In the genomic region with DNA sequence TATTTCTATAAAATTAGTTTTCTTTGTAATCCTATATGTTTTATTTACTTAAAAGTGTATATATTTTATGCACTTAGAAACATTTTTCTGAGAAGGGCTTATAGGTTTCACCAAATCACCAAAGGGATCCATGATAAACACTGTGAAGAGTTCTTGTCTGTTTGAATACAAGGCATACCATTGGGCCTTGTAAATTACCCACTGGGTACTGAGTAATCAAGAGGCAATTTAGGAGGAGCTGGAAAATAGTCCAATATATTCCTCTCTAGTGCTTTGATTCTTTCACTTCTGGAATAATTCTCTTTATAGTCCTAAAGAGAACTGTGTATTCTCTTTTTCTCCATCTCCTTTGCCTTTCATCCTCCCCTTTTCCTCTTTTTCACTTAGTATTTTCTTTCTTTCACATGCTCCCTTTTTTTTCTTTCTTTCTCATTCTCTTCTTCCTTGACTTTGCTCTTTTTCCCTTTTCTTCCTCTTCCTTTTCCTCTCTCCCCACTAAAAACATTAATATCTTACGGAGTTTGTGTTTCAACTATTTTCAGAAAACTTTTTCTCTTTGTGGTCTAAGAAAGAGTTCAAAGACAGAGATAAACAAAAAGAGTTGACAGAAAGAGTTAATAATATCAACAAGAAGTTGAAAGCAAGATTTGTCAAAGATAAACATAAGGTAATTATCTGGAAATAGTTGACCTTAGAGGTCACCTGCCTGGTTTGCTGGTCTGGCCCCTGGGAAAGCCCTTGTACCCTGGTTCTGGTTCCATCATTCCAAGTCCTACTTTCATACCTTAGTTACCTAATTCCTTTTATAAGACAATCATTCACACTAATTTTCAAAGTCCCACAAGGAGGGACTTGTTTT, we compare ENCODE assay signal across 16 cellular contexts.
DNase-seq lines count a peak whose midpoint lies in the region; ATAC-seq and TF ChIP-seq lines count a peak whose summit lies in the region.
"Had no signal": no experiment of that assay in that cellular context is flagged by ENCODE, and none has a peak within 500 bp of the region (broad histone marks: within the 10 kb centered on the region; RNA-seq: fewer than 3 reads in every experiment).

No MANE protein-coding gene starts in this region.

- TF ChIP-seq CTCF in VCaP (conservative IDR thresholded peaks at IDR 0.05) (no peak), mesothelial cell of epicardium (IDR thresholded peaks at IDR 0.05; ENCODE audit: unreplicated experiment) (no peak), uterus (IDR thresholded peaks at IDR 0.05) (no peak), heart left ventricle (IDR thresholded peaks at IDR 0.05) (no peak)

- intact Hi-C loops in uterus (cut with DNase I; ENCODE audit: low total_unique reads) (no loop called here), heart left ventricle (cut with DNase I) (loop anchor here in 7 of 10 donors (10.0 kb wide), 10 partner anchors 50 to 530 kb away; no protein-coding TSS in a partner anchor)

- ATAC-seq in activated naive CD8-positive, alpha-beta T cell treated with anti-CD3 and anti-CD28 coated beads, Interleukin-2, amount 50 U/mL, for 24 hours = no peak
- no peak for ATAC-seq in esophagus mucosa
- ATAC-seq in heart left ventricle = no peak

- H3K36me3 ChIP-seq in uterus = no peaks in the 10 kb centered on the region
- H3K36me3 ChIP-seq in heart left ventricle = no peaks in the 10 kb centered on the region

- H3K9me3 Mint-ChIP-seq in activated naive CD8-positive, alpha-beta T cell (ENCODE audit: low read depth) = no peaks in the 10 kb centered on the region
- H3K9me3 Mint-ChIP-seq in activated naive CD8-positive, alpha-beta T cell treated with anti-CD3 and anti-CD28 coated beads, Interleukin-2, amount 50 U/mL, for 24 hours = no peaks in the 10 kb centered on the region
- H3K9me3 Mint-ChIP-seq in mesothelial cell of epicardium = no peaks in the 10 kb centered on the region

- TF ChIP-seq POLR2A in uterus (IDR thresholded peaks at IDR 0.05) (no peak), heart left ventricle (IDR thresholded peaks at IDR 0.05) (no peak)

- H3K4me1 ChIP-seq in uterus (peaks cover 15 to 19% of the 10 kb centered on the region in 2 donors), heart left ventricle (peaks cover 6 to 22% (median 18%) of the 10 kb centered on the region in 12 donors)

- H3K4me1 Mint-ChIP-seq in activated naive CD8-positive, alpha-beta T cell (ENCODE audit: low read depth) = peaks cover 60% of the 10 kb centered on the region
- H3K4me1 Mint-ChIP-seq in activated naive CD8-positive, alpha-beta T cell treated with anti-CD3 and anti-CD28 coated beads, Interleukin-2, amount 50 U/mL, for 24 hours = peaks cover 60% of the 10 kb centered on the region
- peaks cover 82% of the 10 kb centered on the region for H3K4me1 Mint-ChIP-seq in mesothelial cell of epicardium

- peak overlapping the region; percentile 75 for H3K27ac Mint-ChIP-seq in activated naive CD8-positive, alpha-beta T cell
- H3K27ac Mint-ChIP-seq in activated naive CD8-positive, alpha-beta T cell treated with anti-CD3 and anti-CD28 coated beads, Interleukin-2, amount 50 U/mL, for 24 hours = no peak overlapping the region
- H3K27ac Mint-ChIP-seq in mesothelial cell of epicardium = peak overlapping the region; percentile 99
- H3K27ac Mint-ChIP-seq: activated naive CD8-positive, alpha-beta T cell treated with anti-CD3 and anti-CD28 coated beads for 36 hours had no signal

- H3K4me3 ChIP-seq in uterus = no peak overlapping the region
- H3K4me3 ChIP-seq in heart left ventricle = no peak overlapping the region

- no peak for DNase-seq in activated naive CD8-positive, alpha-beta T cell treated with anti-CD3 and anti-CD28 coated beads, Interleukin-2, amount 50 U/mL, for 24 hours
- no peak for DNase-seq in mesothelial cell of epicardium (ENCODE audit: low spot score in 2 of 2, unreplicated experiment in 2 of 2)
- no peak for DNase-seq in uterus
- no peak for DNase-seq in heart left ventricle
- no peak for DNase-seq in NCI-H774 (lab: John Stamatoyannopoulos, UW)
- DNase-seq: activated CD4-positive, alpha-beta T cell treated with anti-CD3 and anti-CD28 coated beads for 1 hour; activated CD8-positive, alpha-beta memory T cell treated with anti-CD3 and anti-CD28 coated beads, Interleukin-2, amount 50 U/mL, for 48 hours; activated naive CD8-positive, alpha-beta T cell treated with anti-CD3 and anti-CD28 coated beads for 36 hours; COR-L47; NCI-H1436 treated with DMSO at 0.1 percent for 48 hours; stimulated activated CD8-positive, alpha-beta memory T cell treated with anti-CD3 and anti-CD28 coated beads, Interleukin-4, amount 100 ng/mL, for 48 hours; SW 1271 had no signal

- H3K27ac ChIP-seq in VCaP (peak overlapping the region; percentile 75), uterus (peak overlapping the region; percentile 90 to 94), heart left ventricle (peak overlapping the region in 1 of 12 donors; percentile 86)
- H3K27ac ChIP-seq: KMS-11 had no signal

- H3K9me3 ChIP-seq in uterus = no peaks in the 10 kb centered on the region
- H3K9me3 ChIP-seq in heart left ventricle = no peaks in the 10 kb centered on the region

- H3K36me3 Mint-ChIP-seq in activated naive CD8-positive, alpha-beta T cell = peaks cover 2% of the 10 kb centered on the region
- peaks cover 4% of the 10 kb centered on the region for H3K36me3 Mint-ChIP-seq in activated naive CD8-positive, alpha-beta T cell treated with anti-CD3 and anti-CD28 coated beads, Interleukin-2, amount 50 U/mL, for 24 hours (ENCODE audit: low read depth)
- no peaks in the 10 kb centered on the region for H3K36me3 Mint-ChIP-seq in mesothelial cell of epicardium

- no peaks in the 10 kb centered on the region for H3K27me3 ChIP-seq in uterus
- no peaks in the 10 kb centered on the region for H3K27me3 ChIP-seq in heart left ventricle

- H3K4me3 Mint-ChIP-seq in activated naive CD8-positive, alpha-beta T cell = no peak overlapping the region
- no peak overlapping the region for H3K4me3 Mint-ChIP-seq in activated naive CD8-positive, alpha-beta T cell treated with anti-CD3 and anti-CD28 coated beads, Interleukin-2, amount 50 U/mL, for 24 hours
- peak overlapping the region; percentile 13 for H3K4me3 Mint-ChIP-seq in mesothelial cell of epicardium
- H3K4me3 Mint-ChIP-seq: activated naive CD8-positive, alpha-beta T cell treated with anti-CD3 and anti-CD28 coated beads for 36 hours had no signal

- H3K27me3 Mint-ChIP-seq in activated naive CD8-positive, alpha-beta T cell = no peaks in the 10 kb centered on the region
- no peaks in the 10 kb centered on the region for H3K27me3 Mint-ChIP-seq in activated naive CD8-positive, alpha-beta T cell treated with anti-CD3 and anti-CD28 coated beads, Interleukin-2, amount 50 U/mL, for 24 hours
- no peaks in the 10 kb centered on the region for H3K27me3 Mint-ChIP-seq in mesothelial cell of epicardium (ENCODE audit: low read depth)
- H3K27me3 Mint-ChIP-seq: activated naive CD8-positive, alpha-beta T cell treated with anti-CD3 and anti-CD28 coated beads for 36 hours had no signal

- WGBS in heart left ventricle, 4 donors = 96 to 98% (median 98%) methylated on average over 1 of the region's 1 CpG
